9 cellular contexts compared by ENCODE assay signal in genomic region chr4:76738081-76738931, GRCh38.
DNase-seq lines count a peak whose midpoint lies in the region; ATAC-seq, FAIRE-seq and TF ChIP-seq lines count a peak whose summit lies in the region.
"Had no signal": no experiment of that assay in that cellular context is flagged by ENCODE, and none has a peak within 500 bp of the region (broad histone marks: within the 10 kb centered on the region; RNA-seq: fewer than 3 reads in every experiment).

No MANE protein-coding gene starts in this region.

- peak in 2 of 3 donors; percentile 18 to 34 for DNase-seq in stimulated activated CD4-positive, alpha-beta T cell treated with anti-CD3 and anti-CD28 coated beads, Interleukin-12 subunit alpha, Interleukin-12 subunit beta, amount 100 ng/mL, for 48 hours (ENCODE audit: low read depth in 2 of 3, low spot score in 1 of 3)
- no peak for DNase-seq in stimulated activated CD4-positive, alpha-beta T cell treated with anti-CD3 and anti-CD28 coated beads, Interleukin-12 subunit alpha, Interleukin-12 subunit beta, amount 100 ng/mL, for 4 hours
- DNase-seq in adipocyte (ENCODE audit: low read depth) (peak; percentile 76), HepG2 (ENCODE audit: low spot score) (no peak), aorta (peak; percentile 74 to 83), COLO668 (lab: John Stamatoyannopoulos, UW; ENCODE audit: unreplicated experiment) (no peak), NCI-H1694 (lab: John Stamatoyannopoulos, UW) (no peak)

- no peaks in the 10 kb centered on the region for H4K20me1 ChIP-seq in HepG2 (ENCODE audit: insufficient read depth, low read length)

- H3K9ac ChIP-seq in adipocyte (ENCODE audit: low read length) (peak overlapping the region; percentile 34), HepG2 (ENCODE audit: insufficient read depth, low read depth, low read length) (no peak overlapping the region)

- H3K27me3 ChIP-seq in adipocyte (replicated peaks; ENCODE audit: control insufficient read depth, insufficient read depth, low read length): no peaks in the 10 kb centered on the region
- H3K27me3 ChIP-seq in HepG2 (ENCODE audit: control insufficient read depth in 1 of 2, insufficient read depth in 2 of 2, low read length in 2 of 2): 0 out of 5 replicates have a peak, but pooled peaks cover 0 to 3% of the 10 kb centered on the region in 2 experiments
- H3K27me3 ChIP-seq in aorta (ENCODE audit: control insufficient read depth in 1 of 2, insufficient read depth in 2 of 2, low read length in 1 of 2): no peaks in the 10 kb centered on the region

- ATAC-seq in HepG2 (no peak), aorta (ENCODE audit: low FRiP score) (peak; percentile 78), HG03565 (IDR thresholded peaks at IDR 0.05; ENCODE audit: unreplicated experiment) (no peak)

- TF ChIP-seq CTCF in HepG2 (CRISPR knock-in tag; IDR thresholded peaks at IDR 0.05): no peak

- H3K4me3 ChIP-seq in adipocyte (ENCODE audit: low read length) (peak overlapping the region; percentile 8), HepG2 (replicated peaks in 1 of 3; ENCODE audit: insufficient read depth in 1 of 3, low read depth in 2 of 3, low read length in 3 of 3) (no peak overlapping the region), aorta (ENCODE audit: low read length in 2 of 2) (no peak overlapping the region)

- H2AFZ ChIP-seq in HepG2 (ENCODE audit: low read length): no peak overlapping the region

- TF ChIP-seq EP300 in HepG2 (IDR thresholded peaks at IDR 0.05; ENCODE audit: low read depth in 2 of 2, low read length in 2 of 2) (no peak), HepG2 (CRISPR knock-in tag; IDR thresholded peaks at IDR 0.05; ENCODE audit: borderline replicate concordance) (no peak)

- no peaks in the 10 kb centered on the region for H3K9me3 ChIP-seq in adipocyte (ENCODE audit: control insufficient read depth, low read length)
- H3K9me3 ChIP-seq in HepG2 (ENCODE audit: low read length): no peaks in the 10 kb centered on the region
- no peaks in the 10 kb centered on the region for H3K9me3 ChIP-seq in aorta (ENCODE audit: control insufficient read depth, low read length)

- POLR2A ChIA-PET in HepG2 (lab: Yijun Ruan, JAX): no interaction called here

- no peak for FAIRE-seq in HepG2 (lab: Jason Lieb, UNC)

- H3K27ac ChIP-seq in HepG2 (ENCODE audit: extremely low read length, insufficient read depth, low read length) (no peak overlapping the region), aorta (ENCODE audit: low read depth in 1 of 2, low read length in 2 of 2) (peak overlapping the region; percentile 86 to 91)
- H3K27ac ChIP-seq: HL-60 had no signal

- no TSS peak for BruUV-seq in HepG2 (replicated peaks; lab: Mats Ljungman, UMichigan)

- intact Hi-C loops in HepG2 (cut with micrococcal nuclease; ENCODE audit: unreplicated experiment) (no loop called here), aorta (cut with DNase I) (loop anchor here in 1 of 2 donors (10.0 kb wide), 1 partner anchor 124 kb away; no protein-coding TSS in a partner anchor)

- 41% methylated on average over 5 of the region's 5 CpGs for WGBS in HepG2 (ENCODE audit: low lambda C conversion rate)
- 4 to 8% methylated on average over 5 of the region's 5 CpGs for WGBS in aorta, 2 donors

- H3K36me3 ChIP-seq in adipocyte (ENCODE audit: control insufficient read depth, insufficient read depth, low read length, severe bottlenecking) (no peaks in the 10 kb centered on the region), HepG2 (replicated peaks in 1 of 2; ENCODE audit: control insufficient read depth in 1 of 2, insufficient read depth in 2 of 2, low read length in 2 of 2) (no peaks in the 10 kb centered on the region), aorta (ENCODE audit: control insufficient read depth in 1 of 2, insufficient read depth in 2 of 2, low read length in 1 of 2) (peaks cover 0 to 15% of the 10 kb centered on the region in 2 donors)

- in situ Hi-C loops in HepG2 (cut with HindIII; ENCODE audit: extremely low pct_ligation_motif_present, low pct_unique_long_range_greater_than_20kb): no loop called here

- TF ChIP-seq POLR2A in HepG2 (IDR thresholded peaks at IDR 0.05; ENCODE audit: insufficient read depth in 1 of 2, low read depth in 2 of 2, low read length in 2 of 2): no peak

- H3K4me1 ChIP-seq in adipocyte (ENCODE audit: control insufficient read depth, insufficient read depth, low read length) (peaks cover 35% of the 10 kb centered on the region), HepG2 (ENCODE audit: insufficient read depth, low read length) (no peaks in the 10 kb centered on the region), aorta (ENCODE audit: control insufficient read depth in 1 of 2, insufficient read depth in 2 of 2, low read length in 2 of 2) (peaks cover 4 to 11% of the 10 kb centered on the region in 2 donors)

- no peaks in the 10 kb centered on the region for H3K79me2 ChIP-seq in HepG2 (ENCODE audit: insufficient read depth, low read length)

- no peak overlapping the region for H3K4me2 ChIP-seq in HepG2 (ENCODE audit: low read depth, low read length)

- CTCF ChIA-PET in HepG2 (lab: Yijun Ruan, JAX; ENCODE audit: low intra/inter-chr PET ratio, low total read pairs): no interaction called here

- TF ChIP-seq RAD21 in HepG2 (CRISPR knock-in tag; IDR thresholded peaks at IDR 0.05): no peak

TF ChIP-seq in HepG2, 621 proteins besides CTCF, POLR2A, EP300 and RAD21:
- TF ChIP-seq NFE2 (CRISPR knock-in tag; IDR thresholded peaks at IDR 0.05) (no peak), MNT (IDR thresholded peaks at IDR 0.05) (peak; percentile 61)

Comparison
In these comparisons a context has a peak if more than half of its experiments do, and no peak if none do; other contexts are left out.
1. DNase-seq: peak in stimulated activated CD4-positive, alpha-beta T cell treated with anti-CD3 and anti-CD28 coated beads, Interleukin-12 subunit alpha, Interleukin-12 subunit beta, amount 100 ng/mL, for 48 hours (2 of 3), adipocyte (single experiment) and aorta (2 of 2); none in stimulated activated CD4-positive, alpha-beta T cell treated with anti-CD3 and anti-CD28 coated beads, Interleukin-12 subunit alpha, Interleukin-12 subunit beta, amount 100 ng/mL, for 4 hours (single experiment), HepG2 (single experiment), COLO668 (single experiment) and NCI-H1694 (single experiment).